Comparison of ENCODE assay signal across 12 cellular contexts in genomic region chr15:68528891-68529290, GRCh38. TPM values are rescaled to one million over a fixed set of nuclear protein-coding genes. Genes with fewer than 3 reads are reported as not detected.
DNase-seq lines count a peak whose midpoint lies in the region; ATAC-seq and TF ChIP-seq lines count a peak whose summit lies in the region.
"Had no signal": no experiment of that assay in that cellular context is flagged by ENCODE, and none has a peak within 500 bp of the region (broad histone marks: within the 10 kb centered on the region; RNA-seq: fewer than 3 reads in every experiment).

No MANE protein-coding gene starts in this region.

- H3K36me3 ChIP-seq in suprapubic skin = no peaks in the 10 kb centered on the region
- H3K36me3 ChIP-seq: heart left ventricle had no signal

- peaks cover 24% of the 10 kb centered on the region for H3K27me3 Mint-ChIP-seq in activated CD4-positive, alpha-beta T cell treated with anti-CD3 and anti-CD28 coated beads, Interleukin-2, amount 10 ng/mL, durations not matched to agents 7 days and 5 days
- no peaks in the 10 kb centered on the region for H3K27me3 Mint-ChIP-seq in osteocyte (ENCODE audit: unreplicated experiment)

- no peak for TF ChIP-seq EP300 in suprapubic skin (IDR thresholded peaks at IDR 0.05)

- H3K4me1 Mint-ChIP-seq in activated CD4-positive, alpha-beta T cell treated with anti-CD3 and anti-CD28 coated beads, Interleukin-2, amount 10 ng/mL, durations not matched to agents 7 days and 5 days = peaks cover 40% of the 10 kb centered on the region
- peaks cover 39% of the 10 kb centered on the region for H3K4me1 Mint-ChIP-seq in osteocyte (ENCODE audit: unreplicated experiment)

- H3K9me3 Mint-ChIP-seq in activated CD4-positive, alpha-beta T cell treated with anti-CD3 and anti-CD28 coated beads, Interleukin-2, amount 10 ng/mL, durations not matched to agents 7 days and 5 days = peaks cover 20% of the 10 kb centered on the region
- peaks cover 24% of the 10 kb centered on the region for H3K9me3 Mint-ChIP-seq in osteocyte (ENCODE audit: unreplicated experiment)

- peak; percentile 26 for DNase-seq in activated CD4-positive, alpha-beta T cell treated with anti-CD3 and anti-CD28 coated beads, Interleukin-2, amount 10 ng/mL, durations not matched to agents 7 days and 5 days
- DNase-seq in activated CD4-positive, alpha-beta T cell treated with anti-CD3 and anti-CD28 coated beads, Interleukin-2, amount 50 U/mL, for 4 hours = no peak
- DNase-seq in NB4 (ENCODE audit: low read depth) (peak; percentile 48), dermis blood vessel endothelial cell (peak; percentile 73), osteocyte (ENCODE audit: extremely low spot score, unreplicated experiment) (no peak), NCI-H82 treated with DMSO at 0.1 percent for 48 hours (lab: John Stamatoyannopoulos, UW; ENCODE audit: unreplicated experiment) (no peak), suprapubic skin (ENCODE audit: low spot score in 2 of 2) (no peak)
- DNase-seq: heart left ventricle, NCI-H1436 treated with DMSO at 0.1 percent for 48 hours, retina had no signal

- H3K4me3 Mint-ChIP-seq in activated CD4-positive, alpha-beta T cell treated with anti-CD3 and anti-CD28 coated beads, Interleukin-2, amount 10 ng/mL, durations not matched to agents 7 days and 5 days = peak overlapping the region; percentile 60
- no peak overlapping the region for H3K4me3 Mint-ChIP-seq in osteocyte (ENCODE audit: unreplicated experiment)

- H3K36me3 Mint-ChIP-seq in activated CD4-positive, alpha-beta T cell treated with anti-CD3 and anti-CD28 coated beads, Interleukin-2, amount 10 ng/mL, durations not matched to agents 7 days and 5 days (ENCODE audit: low read depth) = peaks cover 16% of the 10 kb centered on the region
- H3K36me3 Mint-ChIP-seq in osteocyte (ENCODE audit: unreplicated experiment) = peaks cover 32% of the 10 kb centered on the region

- CTCF ChIA-PET in activated CD4-positive, alpha-beta T cell treated with anti-CD3 and anti-CD28 coated beads, Interleukin-2, amount 10 ng/mL, durations not matched to agents 7 days and 5 days (lab: Charles Lee) = no interaction called here

- TF ChIP-seq CTCF in NB4 (IDR thresholded peaks at IDR 0.05; ENCODE audit: low read depth, low read length) (no peak), osteocyte (IDR thresholded peaks at IDR 0.05) (no peak), suprapubic skin (IDR thresholded peaks at IDR 0.05) (no peak)

- H3K9me3 ChIP-seq in suprapubic skin = peaks cover 10% of the 10 kb centered on the region

- 57% methylated on average over 5 of the region's 5 CpGs for WGBS in suprapubic skin

- POLR2A ChIA-PET in activated CD4-positive, alpha-beta T cell treated with anti-CD3 and anti-CD28 coated beads, Interleukin-2, amount 10 ng/mL, durations not matched to agents 7 days and 5 days (lab: Charles Lee) = no interaction called here

- H3K4me3 ChIP-seq in NB4 (ENCODE audit: low read depth, low read length) (no peak overlapping the region), suprapubic skin (no peak overlapping the region)

- peak overlapping the region; percentile 91 for H3K27ac Mint-ChIP-seq in activated CD4-positive, alpha-beta T cell treated with anti-CD3 and anti-CD28 coated beads, Interleukin-2, amount 10 ng/mL, durations not matched to agents 7 days and 5 days
- peak overlapping the region; percentile 72 for H3K27ac Mint-ChIP-seq in osteocyte (ENCODE audit: unreplicated experiment)
- H3K27ac Mint-ChIP-seq: activated T-helper 2 cell treated with anti-CD3 and anti-CD28 coated beads, Interferon-gamma antibody, Interleukin-2, Interleukin-4, amounts not matched to agents 10 μg/mL and 5 μg/mL and 100 μg/mL, durations not matched to agents 14 hours and 24 hours and 36 hours had no signal

- TF ChIP-seq POLR2A in NB4 (IDR thresholded peaks at IDR 0.05; ENCODE audit: extremely low read depth, insufficient read length) (no peak), suprapubic skin (IDR thresholded peaks at IDR 0.05) (no peak)

- H3K4me1 ChIP-seq in suprapubic skin = peaks cover 5% of the 10 kb centered on the region

- H3K27ac ChIP-seq in suprapubic skin = no peak overlapping the region

- H3K27me3 ChIP-seq in suprapubic skin = no peaks in the 10 kb centered on the region
- H3K27me3 ChIP-seq: heart left ventricle had no signal

- no peak for ATAC-seq in GM21381 (IDR thresholded peaks at IDR 0.05; ENCODE audit: unreplicated experiment)

RNA-seq across cellular contexts. Expression of gene CORO2B, which starts 49.9 kb away (rescaled TPM):
- not detected for total RNA-seq in activated CD4-positive, alpha-beta T cell treated with anti-CD3 and anti-CD28 coated beads, Interleukin-2, amount 10 ng/mL, durations not matched to agents 7 days and 5 days
- total RNA-seq in dermis blood vessel endothelial cell (1.0 and 1.4 TPM in 2 replicates), osteocyte (21.8 and 22.6 TPM in 2 replicates), suprapubic skin (1 to 10 TPM; 1.3 to 3.3 (median 2.3) TPM)

Comparison
In these comparisons a context has a peak if more than half of its experiments do, and no peak if none do; other contexts are left out.
1. DNase-seq: peak in activated CD4-positive, alpha-beta T cell treated with anti-CD3 and anti-CD28 coated beads, Interleukin-2, amount 10 ng/mL, durations not matched to agents 7 days and 5 days (single experiment), NB4 (single experiment) and dermis blood vessel endothelial cell (single experiment); none in activated CD4-positive, alpha-beta T cell treated with anti-CD3 and anti-CD28 coated beads, Interleukin-2, amount 50 U/mL, for 4 hours (0 of 2), osteocyte (single experiment), NCI-H82 treated with DMSO at 0.1 percent for 48 hours (single experiment) and suprapubic skin (0 of 2).